8 cellular contexts compared by ENCODE assay signal in genomic region chr9:127451681-127452480, GRCh38. TPM values are rescaled to one million over a fixed set of nuclear protein-coding genes. Genes with fewer than 3 reads are reported as not detected.
DNase-seq lines count a peak whose midpoint lies in the region; ATAC-seq, FAIRE-seq and TF ChIP-seq lines count a peak whose summit lies in the region.

No MANE protein-coding gene starts in this region.

- TF ChIP-seq RAD21 in A549 (conservative IDR thresholded peaks at IDR 0.05 in 1 of 2, IDR thresholded peaks at IDR 0.05 in 1 of 2), result no peak

- H3K27me3 ChIP-seq in PC-9 (ENCODE audit: insufficient read depth, low read depth) (no peaks in the 10 kb centered on the region), tibial nerve (no peaks in the 10 kb centered on the region)

- TSS peak; percentile 35 for BruUV-seq in PC-9 (replicated peaks; lab: Mats Ljungman, UMichigan)

- TF ChIP-seq EP300 in A549 (IDR thresholded peaks at IDR 0.05), result no peak
- no peak for TF ChIP-seq EP300 in tibial nerve (IDR thresholded peaks at IDR 0.05)

- H3K4me3 ChIP-seq in A549 (peak overlapping the region; percentile 98), PC-9 (peak overlapping the region; percentile 99), tibial nerve (peak overlapping the region; percentile 68 to 95 (median 86))

- H4K20me1 ChIP-seq in PC-9 (ENCODE audit: insufficient read depth), result peaks cover 35% of the 10 kb centered on the region

- no peak for TF ChIP-seq CTCF in A549 (IDR thresholded peaks at IDR 0.05)
- TF ChIP-seq CTCF in PC-9 (conservative IDR thresholded peaks at IDR 0.05), result no peak
- TF ChIP-seq CTCF in tibial nerve (IDR thresholded peaks at IDR 0.05), result no peak

- H3K4me1 Mint-ChIP-seq in naive thymus-derived CD8-positive, alpha-beta T cell, result peaks cover 14 to 49% (median 44%) of the 10 kb centered on the region in 4 donors

- WGBS in A549 (ENCODE audit: missing lambda C conversion rate), result 4% methylated on average over 21 of the region's 39 CpGs
- 3 to 4% methylated on average over 38 to 39 of the region's 39 CpGs for WGBS in tibial nerve, 2 donors

- CTCF ChIA-PET in A549 (lab: Yijun Ruan, JAX), result interaction anchor here (1.2 to 1.9 kb wide), 2 partner anchors 52 to 283 kb away, joined by 4 to 5 read pairs; partner anchors contain the start of gene TOR2A
- CTCF ChIA-PET in PC-9 (lab: Charles Lee), result interaction anchor here (0.7 to 1.5 kb wide), 2 partner anchors 283 to 349 kb away, joined by 3 read pairs; partner anchors contain the start of gene TOR2A

- H3K27ac Mint-ChIP-seq in naive thymus-derived CD8-positive, alpha-beta T cell, result peak overlapping the region; percentile 91 to 98 (median 96)

- no peaks in the 10 kb centered on the region for H3K27me3 Mint-ChIP-seq in naive thymus-derived CD8-positive, alpha-beta T cell

- intact Hi-C loops in PC-9 (cut with micrococcal nuclease; ENCODE audit: unreplicated experiment), result loop anchor here (1.0 to 10.0 kb wide), 4 partner anchors 27 to 507 kb away; partner anchors contain the start of gene ZNF79

- H3K9me3 Mint-ChIP-seq in naive thymus-derived CD8-positive, alpha-beta T cell, result no peaks in the 10 kb centered on the region

- peaks cover 4 to 46% (median 15%) of the 10 kb centered on the region in 3 donors for H3K36me3 Mint-ChIP-seq in naive thymus-derived CD8-positive, alpha-beta T cell

- peak overlapping the region; percentile 88 for H2AFZ ChIP-seq in PC-9

- H3K4me2 ChIP-seq in A549 (peak overlapping the region; percentile 95), PC-9 (peak overlapping the region; percentile 98)

- H3F3A ChIP-seq in PC-9 (ENCODE audit: insufficient read depth, low read depth), result peaks cover 43% of the 10 kb centered on the region

- peak; percentile 48 for TF ChIP-seq POLR2A in A549 (IDR thresholded peaks at IDR 0.05; ENCODE audit: low read length)
- TF ChIP-seq POLR2A in tibial nerve (IDR thresholded peaks at IDR 0.05), result no peak

- no peaks in the 10 kb centered on the region for H3K9me2 ChIP-seq in PC-9 (ENCODE audit: insufficient read depth)

- no peak for FAIRE-seq in A549 (lab: Jason Lieb, UNC)

- H3K36me3 ChIP-seq in PC-9 (ENCODE audit: low read depth), result peaks cover 47% of the 10 kb centered on the region
- H3K36me3 ChIP-seq in tibial nerve, result peaks cover 0 to 59% (median 13%) of the 10 kb centered on the region in 3 donors

- H3K27ac ChIP-seq in A549, result peak overlapping the region; percentile 96 to 99
- H3K27ac ChIP-seq in PC-9, result peak overlapping the region; percentile 95
- peak overlapping the region; percentile 80 to 98 (median 92) for H3K27ac ChIP-seq in tibial nerve

- H3K4me3 Mint-ChIP-seq in naive thymus-derived CD8-positive, alpha-beta T cell, result peak overlapping the region; percentile 90 to 98 (median 96)

- peaks cover 46% of the 10 kb centered on the region for H3K79me2 ChIP-seq in PC-9 (ENCODE audit: low read depth)

- peaks cover 31% of the 10 kb centered on the region for H3K9me3 ChIP-seq in A549
- no peaks in the 10 kb centered on the region for H3K9me3 ChIP-seq in PC-9 (ENCODE audit: insufficient read depth, low read depth)
- no peaks in the 10 kb centered on the region for H3K9me3 ChIP-seq in tibial nerve

- DNase-seq in A549 (ENCODE audit: low read depth in 1 of 2, low spot score in 1 of 2), result peak; percentile 75 to 79
- DNase-seq in PC-9, result peak; percentile 75 to 83
- peak; percentile 23 for DNase-seq in activated effector memory CD4-positive, alpha-beta T cell treated with Interleukin-2 at 50 U/mL for 16 hours
- peak; percentile 55 for DNase-seq in fibroblast of peridontal ligament (ENCODE audit: extremely low read depth)
- peak in 6 of 10 donors; percentile 16 to 36 (median 26) for DNase-seq in naive thymus-derived CD8-positive, alpha-beta T cell
- DNase-seq in tibial nerve (ENCODE audit: low spot score in 2 of 2), result no peak

- H3K4me1 ChIP-seq in A549 (peaks cover 17% of the 10 kb centered on the region), PC-9 (replicated peaks; ENCODE audit: insufficient read depth) (peaks cover 23% of the 10 kb centered on the region), tibial nerve (peaks cover 0 to 46% (median 19%) of the 10 kb centered on the region in 4 donors)

- POLR2A ChIA-PET in A549 (lab: Yijun Ruan, JAX) (interaction anchor here (0.5 to 3.3 kb wide), 17 partner anchors 14 to 1265 kb away, joined by 3 to 25 read pairs (median 6); partner anchors contain the start of genes SLC2A8, TOR2A and ZNF79), PC-9 (lab: Charles Lee; ENCODE audit: unreplicated experiment) (interaction anchor here (0.5 to 1.2 kb wide), 7 partner anchors 8 to 1883 kb away, joined by 3 to 6 read pairs (median 3); partner anchors contain the start of genes SLC2A8 and ZNF79)
- POLR2A ChIA-PET in naive thymus-derived CD8-positive, alpha-beta T cell (lab: Charles Lee), result interaction anchor here (0.6 to 3.4 kb wide), 21 partner anchors 9 to 528 kb away, joined by 3 to 39 read pairs (median 5); partner anchors contain the start of genes SLC2A8, TOR2A and ZNF79

- ATAC-seq in A549 (peak; percentile 57 to 64), GM18498 (IDR thresholded peaks at IDR 0.05; ENCODE audit: unreplicated experiment) (peak; percentile 9), HG03139 (IDR thresholded peaks at IDR 0.05; ENCODE audit: unreplicated experiment) (peak; percentile 21)
- ATAC-seq in naive thymus-derived CD8-positive, alpha-beta T cell, result peak in 1 of 2 donors; percentile 4

TF ChIP-seq in A549, 52 proteins besides CTCF, POLR2A, EP300 and RAD21:
- TF ChIP-seq EHF (CRISPR knock-in tag; IDR thresholded peaks at IDR 0.05) (no peak), CBX2 (IDR thresholded peaks at IDR 0.05; ENCODE audit: borderline replicate concordance, low read depth) (no peak), MAX (IDR thresholded peaks at IDR 0.05) (peak; percentile 80), E2F6 (IDR thresholded peaks at IDR 0.05; ENCODE audit: borderline replicate concordance, low read depth) (peak; percentile 46; the same call in 1 of the 2 replicates), FOSL2 (IDR thresholded peaks at IDR 0.05) (no peak), FOSL2 (CRISPR knock-in tag; IDR thresholded peaks at IDR 0.05) (no peak)

RNA-seq across cellular contexts. Expression of gene LRSAM1, which starts 0.6 kb away (rescaled TPM):
- 5.1 and 6.4 TPM in 2 replicates for polyA plus RNA-seq in A549 (2011; rRNA removed)
- 7.6 and 9.1 TPM in 2 replicates for polyA plus RNA-seq in A549 (2012; cell fraction: cytosol; rRNA removed)
- polyA plus RNA-seq in A549 (2012; cell fraction: nucleus; rRNA removed), result 31.8 and 46.4 TPM in 2 replicates
- 9.2 to 10.5 TPM (median 10.0 TPM) in 3 replicates for polyA plus RNA-seq in A549 (2017; fragmentation: RNase III; extraction: RNeasy Plus Mini Kit Qiagen cat#74134 plus additional on column Dnase treatment)
- polyA minus RNA-seq in A549 (2011; rRNA and poly(A)+ RNA removed), result 5.7 and 8.9 TPM in 2 replicates
- total RNA-seq in PC-9 (2021), result 44.0 and 63.9 TPM in 2 replicates
- 10 to 100 TPM; 24.2 to 26.4 TPM for total RNA-seq in naive thymus-derived CD8-positive, alpha-beta T cell
- 1 to 10 TPM; 4.3 to 9.6 (median 5.0) TPM for polyA plus RNA-seq in naive thymus-derived CD8-positive, alpha-beta T cell
- total RNA-seq in tibial nerve, result 10 to 100 TPM; 18.8 to 44.1 (median 28.3) TPM

RNA-seq across cellular contexts. Expression of gene RPL12, which starts 0.7 kb away (rescaled TPM):
- polyA plus RNA-seq in A549 (2011; rRNA removed) (1,891 and 2,198 TPM in 2 replicates), A549 (2017; fragmentation: RNase III; extraction: RNeasy Plus Mini Kit Qiagen cat#74134 plus additional on column Dnase treatment) (2,384 to 2,622 TPM (median 2,519 TPM) in 3 replicates)
- 2,114 and 2,323 TPM in 2 replicates for polyA plus RNA-seq in A549 (2012; cell fraction: cytosol; rRNA removed)
- 721 and 1,502 TPM in 2 replicates for polyA plus RNA-seq in A549 (2012; cell fraction: nucleus; rRNA removed)
- 616 and 1,237 TPM in 2 replicates for polyA minus RNA-seq in A549 (2011; rRNA and poly(A)+ RNA removed)
- total RNA-seq in PC-9 (2021) (1,648 and 1,717 TPM in 2 replicates), tibial nerve (1,000 to 10,000 TPM; 2,005 to 2,223 (median 2,119) TPM)
- total RNA-seq in naive thymus-derived CD8-positive, alpha-beta T cell, result 1,000 to 10,000 TPM; 1,452 to 1,480 TPM
- 1,000 to 10,000 TPM; 1,731 to 2,420 (median 2,163) TPM for polyA plus RNA-seq in naive thymus-derived CD8-positive, alpha-beta T cell

RNA-seq across cellular contexts. Expression of gene ZNF79, which starts 27.7 kb away (rescaled TPM):
- polyA plus RNA-seq in A549 (2011; rRNA removed) (5.7 and 7.4 TPM in 2 replicates), A549 (2017; fragmentation: RNase III; extraction: RNeasy Plus Mini Kit Qiagen cat#74134 plus additional on column Dnase treatment) (4.9 to 5.5 TPM (median 5.1 TPM) in 3 replicates)
- polyA plus RNA-seq in A549 (2012; cell fraction: cytosol; rRNA removed), result 2.5 and 2.7 TPM in 2 replicates
- polyA plus RNA-seq in A549 (2012; cell fraction: nucleus; rRNA removed), result 3.5 and 4.7 TPM in 2 replicates
- polyA minus RNA-seq in A549 (2011; rRNA and poly(A)+ RNA removed), result 21.3 and 26.9 TPM in 2 replicates
- total RNA-seq in PC-9 (2021) (5.5 and 5.8 TPM in 2 replicates), tibial nerve (10 to 100 TPM; 11.6 to 18.0 (median 13.0) TPM)
- total RNA-seq in naive thymus-derived CD8-positive, alpha-beta T cell, result 10 to 100 TPM; 15.2 to 17.2 TPM
- 1 to 10 TPM; 3.3 to 6.6 (median 4.9) TPM for polyA plus RNA-seq in naive thymus-derived CD8-positive, alpha-beta T cell

RNA-seq across cellular contexts. Expression of gene SLC2A8, which starts 54.9 kb away (rescaled TPM):
- polyA plus RNA-seq in A549 (2011; rRNA removed), result 7.3 and 8.3 TPM in 2 replicates
- polyA plus RNA-seq in A549 (2012; cell fraction: cytosol; rRNA removed), result 14.2 and 24.1 TPM in 2 replicates
- polyA plus RNA-seq in A549 (2012; cell fraction: nucleus; rRNA removed), result 37.4 and 58.1 TPM in 2 replicates
- polyA plus RNA-seq in A549 (2017; fragmentation: RNase III; extraction: RNeasy Plus Mini Kit Qiagen cat#74134 plus additional on column Dnase treatment), result 16.0 to 16.3 TPM (median 16.3 TPM) in 3 replicates
- 9.9 and 10.5 TPM in 2 replicates for polyA minus RNA-seq in A549 (2011; rRNA and poly(A)+ RNA removed)
- 19.1 and 24.6 TPM in 2 replicates for total RNA-seq in PC-9 (2021)
- under 1 TPM; 0.19 to 0.39 TPM for total RNA-seq in naive thymus-derived CD8-positive, alpha-beta T cell
- polyA plus RNA-seq in naive thymus-derived CD8-positive, alpha-beta T cell, result 1 to 10 TPM in 1 of 3 donors, not detected in 2; 1.2 TPM
- 10 to 100 TPM; 30.4 to 46.2 (median 31.7) TPM for total RNA-seq in tibial nerve

Comparison
In these comparisons a context has a peak if more than half of its experiments do, and no peak if none do; other contexts are left out.
1. DNase-seq: peak in A549 (2 of 2), PC-9 (2 of 2), activated effector memory CD4-positive, alpha-beta T cell treated with Interleukin-2 at 50 U/mL for 16 hours (single experiment), fibroblast of peridontal ligament (single experiment) and naive thymus-derived CD8-positive, alpha-beta T cell (6 of 10); none in tibial nerve (0 of 2).
2. Peak in every context shown above with its lines, with median percentiles within 50 percentile points of each other: H3K27ac ChIP-seq and H3K4me3 ChIP-seq.